Comparison of ENCODE assay signal across 8 cellular contexts in the genomic region with DNA sequence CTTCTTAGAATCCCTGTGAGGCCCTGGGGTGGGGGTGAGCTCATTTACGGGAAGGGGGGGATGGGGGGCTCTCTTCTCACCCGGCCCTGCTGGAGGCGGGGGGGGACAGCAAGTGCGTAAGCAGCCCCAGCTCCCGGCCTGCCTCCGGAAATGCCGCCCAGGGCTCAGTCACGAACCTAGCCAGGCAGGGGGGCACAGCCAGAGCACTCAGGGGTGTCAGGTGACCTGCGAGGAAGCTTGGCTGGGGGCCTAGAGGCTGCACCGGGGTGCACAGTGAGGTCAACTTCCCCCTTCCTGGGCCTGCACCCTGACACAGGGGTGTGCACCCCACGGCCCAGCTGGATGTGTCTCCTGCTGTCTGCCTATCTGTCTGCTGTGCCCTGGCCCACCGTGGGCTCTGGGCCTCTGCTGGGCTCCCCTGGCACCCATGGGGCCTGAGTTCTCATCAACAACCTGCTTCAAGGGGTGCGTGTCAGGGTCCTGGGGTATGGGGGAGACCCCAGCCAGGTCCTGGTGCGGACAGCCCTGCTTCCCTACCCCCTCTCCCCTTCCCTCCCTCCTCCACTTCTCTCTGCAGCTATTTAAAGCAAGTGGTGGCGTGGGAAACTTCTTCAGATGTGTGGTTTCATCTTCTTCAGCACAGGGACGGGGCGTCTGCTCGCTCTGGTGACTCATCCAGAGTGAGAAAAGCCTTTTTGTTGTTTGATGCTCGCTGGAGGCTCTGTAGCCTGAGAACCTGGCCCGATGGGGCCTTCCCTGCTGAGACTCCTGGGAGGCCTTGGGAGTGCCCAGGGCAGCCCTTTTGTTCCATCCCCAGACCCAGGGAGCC.
DNase-seq lines count a peak whose midpoint lies in the region; ATAC-seq and TF ChIP-seq lines count a peak whose summit lies in the region.

No MANE protein-coding gene starts in this region.

- DNase-seq in A673 (ENCODE audit: low spot score) = peak; percentile 91
- peak; percentile 97 for DNase-seq in activated gamma-delta T cell treated with Interleukin-2 at 50 U/mL for 16 hours
- DNase-seq in Right ventricle myocardium inferior (ENCODE audit: missing footprints) = peak; percentile 85
- peak; percentile 81 for DNase-seq in putamen (ENCODE audit: low spot score)
- DNase-seq in aorta = peak; percentile 82 to 87

- 28 to 39% methylated on average over 16 to 20 of the region's 20 CpGs for WGBS in aorta, 2 donors

- BruUV-seq in A673 (replicated peaks; lab: Mats Ljungman, UMichigan) = no TSS peak

- H3K4me1 ChIP-seq in A673 (ENCODE audit: insufficient read depth, low read length, poor library complexity, severe bottlenecking) (peaks cover 28% of the 10 kb centered on the region), aorta (ENCODE audit: control insufficient read depth in 1 of 2, insufficient read depth in 2 of 2, low read length in 2 of 2) (no peaks in the 10 kb centered on the region)

- intact Hi-C loops in A673 (cut with micrococcal nuclease; ENCODE audit: unreplicated experiment) (no loop called here), Right ventricle myocardium inferior (cut with DNase I) (no loop called here), aorta (cut with DNase I) (no loop called here)

- TF ChIP-seq POLR2A in Raji (IDR thresholded peaks at IDR 0.05; ENCODE audit: insufficient read depth, low read depth, low read length) = peak; percentile 57

- H3K27ac ChIP-seq in A673 (ENCODE audit: low read depth, low read length, poor library complexity, severe bottlenecking) (peak overlapping the region; percentile 89), aorta (ENCODE audit: low read depth in 1 of 2, low read length in 2 of 2) (no peak overlapping the region)

- no peak for TF ChIP-seq CTCF in A673 (conservative IDR thresholded peaks at IDR 0.05; ENCODE audit: low read depth, low read length)

- ATAC-seq in GM18907 (IDR thresholded peaks at IDR 0.05; ENCODE audit: unreplicated experiment) (peak; percentile 74), HG03108 (IDR thresholded peaks at IDR 0.05; ENCODE audit: unreplicated experiment) (peak; percentile 59), Right ventricle myocardium inferior (peak; percentile 44), aorta (ENCODE audit: low FRiP score) (peak; percentile 60)

- POLR2A ChIA-PET in A673 (lab: Charles Lee; ENCODE audit: low non-redundant PET) = interaction anchor here (0.7 kb wide), 1 partner anchor 99 kb away, joined by 12 read pairs; no protein-coding TSS in a partner anchor

- H3K9me3 ChIP-seq in A673 (ENCODE audit: low read depth, low read length, poor library complexity, severe bottlenecking) (no peaks in the 10 kb centered on the region), aorta (ENCODE audit: control insufficient read depth, low read length) (no peaks in the 10 kb centered on the region)

- H3K36me3 ChIP-seq in A673 (ENCODE audit: insufficient read depth, low read length, poor library complexity, severe bottlenecking) = no peaks in the 10 kb centered on the region
- no peaks in the 10 kb centered on the region for H3K36me3 ChIP-seq in aorta (ENCODE audit: control insufficient read depth in 1 of 2, insufficient read depth in 2 of 2, low read length in 1 of 2)

- no peaks in the 10 kb centered on the region for H3K27me3 ChIP-seq in A673 (replicated peaks; ENCODE audit: insufficient read depth, low read depth, low read length, poor library complexity)
- no peaks in the 10 kb centered on the region for H3K27me3 ChIP-seq in aorta (ENCODE audit: control insufficient read depth in 1 of 2, insufficient read depth in 2 of 2, low read length in 1 of 2)

- H3K4me3 ChIP-seq in A673 (ENCODE audit: low read depth, low read length, poor library complexity, severe bottlenecking) (no peak overlapping the region), aorta (ENCODE audit: low read length in 2 of 2) (no peak overlapping the region)

- CTCF ChIA-PET in A673 (lab: Charles Lee) = interaction anchor here (0.6 to 0.9 kb wide), 5 partner anchors 15 to 1038 kb away, joined by 3 to 10 read pairs (median 5); partner anchors contain the start of gene MACO1
